In genomic region chr20:51553897-51554504, GRCh38 we compare ENCODE assay signal across 16 cellular contexts. TPM values are rescaled to one million over a fixed set of nuclear protein-coding genes. Genes with fewer than 3 reads are reported as not detected.
DNase-seq lines count a peak whose midpoint lies in the region; ATAC-seq and TF ChIP-seq lines count a peak whose summit lies in the region.
"Had no signal": no experiment of that assay in that cellular context is flagged by ENCODE, and none has a peak within 500 bp of the region (broad histone marks: within the 10 kb centered on the region; RNA-seq: fewer than 3 reads in every experiment).

No MANE protein-coding gene starts in this region.

- in situ Hi-C loops in IMR-90 (cut with MboI; ENCODE audit: low sequenced_read_pairs) = no loop called here

- H3K23ac ChIP-seq in IMR-90 (ENCODE audit: low read depth, low read length) = no peak overlapping the region

- CTCF ChIA-PET in CD8-positive, alpha-beta memory T cell (lab: Charles Lee) = interaction anchor here (0.9 to 1.9 kb wide), 4 partner anchors 11 to 40 kb away, joined by 3 to 10 read pairs (median 3); partner anchors contain the start of gene NFATC2
- CTCF ChIA-PET in IMR-90 (lab: Yijun Ruan, JAX) = interaction anchor here (0.7 kb wide), 1 partner anchor 42 kb away, joined by 3 read pairs; no protein-coding TSS in a partner anchor

- peak overlapping the region; percentile 68 for H3K14ac ChIP-seq in IMR-90 (replicated peaks; ENCODE audit: low read depth, low read length)

- peak overlapping the region in 1 of 2 experiments; percentile 40; a peak in 1 of 4 replicates for H4K8ac ChIP-seq in IMR-90 (ENCODE audit: low read depth in 2 of 2, low read length in 2 of 2)

- H3K9me1 ChIP-seq in IMR-90 (ENCODE audit: insufficient read depth, low read length) = no peaks in the 10 kb centered on the region

- POLR2A ChIA-PET in CD8-positive, alpha-beta memory T cell (lab: Charles Lee) = interaction anchor here (1.3 kb wide), 1 partner anchor 13 kb away, joined by 5 read pairs; no protein-coding TSS in a partner anchor
- POLR2A ChIA-PET in IMR-90 (lab: Charles Lee; ENCODE audit: unreplicated experiment) = no interaction called here

- H3K36me3 Mint-ChIP-seq in CD8-positive, alpha-beta memory T cell = no peaks in the 10 kb centered on the region
- H3K36me3 Mint-ChIP-seq in chondrocyte (ENCODE audit: low read depth) = peaks cover 7% of the 10 kb centered on the region
- no peaks in the 10 kb centered on the region for H3K36me3 Mint-ChIP-seq in natural killer cell treated with Interleukin-12 subunit alpha and Interleukin-12 subunit beta and Interleukin-15 and Interleukin-18, amount 100 ng/mL, for 72 hours

- H3K27ac ChIP-seq in CD8-positive, alpha-beta memory T cell (ENCODE audit: low read depth, low read length) = no peak overlapping the region
- no peak overlapping the region for H3K27ac ChIP-seq in IMR-90 (ENCODE audit: insufficient read depth, low read length)
- no peak overlapping the region for H3K27ac ChIP-seq in stomach
- H3K27ac ChIP-seq: BLaER1 treated with 17β-estradiol and CSF1 and Interleukin-3, amounts not matched to agents 10 nM and 100 nM; prostate gland; thoracic aorta had no signal

- H3K9ac ChIP-seq in IMR-90 (ENCODE audit: low read depth, low read length) = no peak overlapping the region
- H3K9ac ChIP-seq: BLaER1 treated with 17β-estradiol and CSF1 and Interleukin-3, amounts not matched to agents 10 nM and 100 nM had no signal

- H2AFZ ChIP-seq in IMR-90 (replicated peaks; ENCODE audit: low read length, poor library complexity) = peak overlapping the region; percentile 32

- no peaks in the 10 kb centered on the region for H4K20me1 ChIP-seq in IMR-90 (ENCODE audit: insufficient read depth, low read length)
- H4K20me1 ChIP-seq: BLaER1 treated with 17β-estradiol and CSF1 and Interleukin-3, amounts not matched to agents 10 nM and 100 nM had no signal

- H4K5ac ChIP-seq in IMR-90 (ENCODE audit: low read depth, low read length) = no peak overlapping the region

- H3K4me3 Mint-ChIP-seq in CD8-positive, alpha-beta memory T cell = peak overlapping the region in 2 of 7 donors; percentile 41 to 62
- H3K4me3 Mint-ChIP-seq in chondrocyte (ENCODE audit: unreplicated experiment) = no peak overlapping the region
- peak overlapping the region; percentile 6 for H3K4me3 Mint-ChIP-seq in natural killer cell treated with Interleukin-12 subunit alpha and Interleukin-12 subunit beta and Interleukin-15 and Interleukin-18, amount 100 ng/mL, for 72 hours

- no peak for TF ChIP-seq EP300 in stomach (IDR thresholded peaks at IDR 0.05)

- H2BK20ac ChIP-seq in IMR-90 (ENCODE audit: low read depth, low read length) = 0 out of 2 replicates have a peak overlapping the region, but pooled peaks have one; percentile 16

- 64% methylated on average over 4 of the region's 8 CpGs; no CpG with 5 or more reads in 1 of the 2 experiments for WGBS in IMR-90 (ENCODE audit: extremely low coverage in 2 of 2, insufficient read length in 1 of 2), 2 experiments
- WGBS in stomach, 5 donors = 66 to 72% (median 69%) methylated on average over 8 of the region's 8 CpGs

- peaks cover 0 to 2% of the 10 kb centered on the region in 2 experiments; a peak in 1 of 4 replicates for H3K79me1 ChIP-seq in IMR-90 (ENCODE audit: low read depth in 1 of 2, low read length in 2 of 2)

- intact Hi-C loops in IMR-90 (cut with micrococcal nuclease) (no loop called here), stomach (cut with DNase I; ENCODE audit: low total_unique reads) (no loop called here)

- no peak overlapping the region for H3K4ac ChIP-seq in IMR-90 (ENCODE audit: low read depth, low read length)

- no peak for DNase-seq in CD8-positive, alpha-beta memory T cell
- DNase-seq in IMR-90 (peak; percentile 50), chondrocyte (ENCODE audit: low spot score) (no peak), T-helper 9 cell (no peak), HUDEP-2 (lab: John Stamatoyannopoulos, UW; ENCODE audit: unreplicated experiment in 76 of 76) (no peak), NCI-H524 treated with DMSO at 0.1 percent for 48 hours (lab: John Stamatoyannopoulos, UW) (no peak), stomach (no peak)
- no peak for DNase-seq in natural killer cell treated with Interleukin-12 subunit alpha and Interleukin-12 subunit beta and Interleukin-15 and Interleukin-18, amount 100 ng/mL, for 72 hours (ENCODE audit: low spot score)
- DNase-seq: cerebellar nuclear complex; hypothalamus; left colon; NCI-H1092 treated with DMSO at 0.1 percent for 48 hours; NK-92 treated with Interleukin-12 subunit alpha and Interleukin-12 subunit beta, amount 100 ng/mL, for 24 hours had no signal

- H2BK5ac ChIP-seq in IMR-90 (ENCODE audit: low read depth, low read length, poor library complexity, severe bottlenecking) = no peak overlapping the region

- peaks cover 11% of the 10 kb centered on the region for H3K27me3 ChIP-seq in CD8-positive, alpha-beta memory T cell (ENCODE audit: insufficient read depth, low read length, poor library complexity, severe bottlenecking)
- no peaks in the 10 kb centered on the region for H3K27me3 ChIP-seq in IMR-90 (ENCODE audit: control insufficient read depth, insufficient read depth, low read length)
- H3K27me3 ChIP-seq in stomach = peaks cover 0 to 3% (median 0%) of the 10 kb centered on the region in 3 donors

- H2BK15ac ChIP-seq in IMR-90 (ENCODE audit: low read depth, low read length) = no peak overlapping the region

- no peak overlapping the region for H3K4me2 ChIP-seq in IMR-90 (ENCODE audit: low read depth, low read length)
- H3K4me2 ChIP-seq: BLaER1 treated with 17β-estradiol and CSF1 and Interleukin-3, amounts not matched to agents 10 nM and 100 nM had no signal

- peaks cover 5% of the 10 kb centered on the region for H3K4me1 ChIP-seq in CD8-positive, alpha-beta memory T cell (ENCODE audit: insufficient read depth, low read length)
- H3K4me1 ChIP-seq in IMR-90 (ENCODE audit: control insufficient read depth, insufficient read depth, low read length) (no peaks in the 10 kb centered on the region), stomach (no peaks in the 10 kb centered on the region)
- H3K4me1 ChIP-seq: BLaER1 treated with 17β-estradiol and CSF1 and Interleukin-3, amounts not matched to agents 10 nM and 100 nM; prostate gland had no signal

- BruUV-seq in IMR-90 (replicated peaks; lab: Mats Ljungman, UMichigan) = no TSS peak

- dilution Hi-C loops in IMR-90 (cut with HindIII; ENCODE audit: low sequenced_read_pairs, unreplicated experiment) = no loop called here

- peaks cover 16 to 20% (median 17%) of the 10 kb centered on the region in 3 donors for H3K4me1 Mint-ChIP-seq in CD8-positive, alpha-beta memory T cell
- no peaks in the 10 kb centered on the region for H3K4me1 Mint-ChIP-seq in chondrocyte (ENCODE audit: low read depth)
- peaks cover 21 to 23% of the 10 kb centered on the region in 2 donors for H3K4me1 Mint-ChIP-seq in natural killer cell treated with Interleukin-12 subunit alpha and Interleukin-12 subunit beta and Interleukin-15 and Interleukin-18, amount 100 ng/mL, for 72 hours (ENCODE audit: low read depth in 2 of 2)

- TF ChIP-seq POLR2A in IMR-90 (IDR thresholded peaks at IDR 0.05; ENCODE audit: low read depth, low read length) (no peak; the same call in none of the 2 replicates), stomach (IDR thresholded peaks at IDR 0.05) (no peak)

- no peak overlapping the region for H3K18ac ChIP-seq in IMR-90 (ENCODE audit: low read depth, low read length)

- no peak for ATAC-seq in IMR-90 (ENCODE audit: low read depth)
- ATAC-seq in natural killer cell treated with Interleukin-12 subunit alpha and Interleukin-12 subunit beta and Interleukin-15 and Interleukin-18, amount 100 ng/mL, for 72 hours = peak in 1 of 2 donors; percentile 60
- ATAC-seq: left colon had no signal

- H3K9me3 ChIP-seq in CD8-positive, alpha-beta memory T cell (ENCODE audit: low read length) = no peaks in the 10 kb centered on the region
- H3K9me3 ChIP-seq in IMR-90 (ENCODE audit: control insufficient read depth, insufficient read depth, low read length) = no peaks in the 10 kb centered on the region
- H3K9me3 ChIP-seq in stomach = no peaks in the 10 kb centered on the region
- H3K9me3 ChIP-seq: prostate gland, thoracic aorta had no signal

- no peak for TF ChIP-seq RAD21 in IMR-90 (IDR thresholded peaks at IDR 0.05; ENCODE audit: low read length)

- H2AK5ac ChIP-seq in IMR-90 (ENCODE audit: low read depth, low read length) = peak overlapping the region; percentile 28; the same call in 1 of the 2 replicates

- H2AK9ac ChIP-seq in IMR-90 (replicated peaks; ENCODE audit: low read depth, low read length, poor library complexity) = no peak overlapping the region

- peak overlapping the region in 7 of 8 donors; percentile 5 to 87 (median 26) for H3K27ac Mint-ChIP-seq in CD8-positive, alpha-beta memory T cell
- H3K27ac Mint-ChIP-seq in chondrocyte (ENCODE audit: unreplicated experiment) = peak overlapping the region; percentile 0
- peak overlapping the region; percentile 40 to 47 for H3K27ac Mint-ChIP-seq in natural killer cell treated with Interleukin-12 subunit alpha and Interleukin-12 subunit beta and Interleukin-15 and Interleukin-18, amount 100 ng/mL, for 72 hours

- TF ChIP-seq CTCF in IMR-90 (conservative IDR thresholded peaks at IDR 0.05; ENCODE audit: low read depth, low read length) (no peak), chondrocyte (IDR thresholded peaks at IDR 0.05) (no peak), stomach (IDR thresholded peaks at IDR 0.05) (no peak)

- H4K91ac ChIP-seq in IMR-90 (ENCODE audit: insufficient read depth, low read depth, low read length) = no peak overlapping the region

- no peaks in the 10 kb centered on the region for H3K36me3 ChIP-seq in CD8-positive, alpha-beta memory T cell (ENCODE audit: insufficient read depth, low read length)
- H3K36me3 ChIP-seq in IMR-90 (ENCODE audit: control insufficient read depth, insufficient read depth, low read length) (no peaks in the 10 kb centered on the region; the same call in 1 of the 2 replicates), stomach (no peaks in the 10 kb centered on the region)
- H3K36me3 ChIP-seq: BLaER1 treated with 17β-estradiol and CSF1 and Interleukin-3, amounts not matched to agents 10 nM and 100 nM; prostate gland; thoracic aorta had no signal

- H3K27me3 Mint-ChIP-seq in CD8-positive, alpha-beta memory T cell = peaks cover 4 to 17% of the 10 kb centered on the region in 2 donors
- H3K27me3 Mint-ChIP-seq in chondrocyte (ENCODE audit: low read depth) = no peaks in the 10 kb centered on the region
- H3K27me3 Mint-ChIP-seq in natural killer cell treated with Interleukin-12 subunit alpha and Interleukin-12 subunit beta and Interleukin-15 and Interleukin-18, amount 100 ng/mL, for 72 hours = no peaks in the 10 kb centered on the region

- no peak overlapping the region for H2BK120ac ChIP-seq in IMR-90 (ENCODE audit: low read depth, low read length)

- no peak overlapping the region for H3K4me3 ChIP-seq in CD8-positive, alpha-beta memory T cell (ENCODE audit: low read length)
- H3K4me3 ChIP-seq in IMR-90 (ENCODE audit: insufficient read depth, low read depth, low read length) (no peak overlapping the region), stomach (no peak overlapping the region)
- H3K4me3 ChIP-seq: BLaER1 treated with 17β-estradiol and CSF1 and Interleukin-3, amounts not matched to agents 10 nM and 100 nM; prostate gland; thoracic aorta had no signal

- no peaks in the 10 kb centered on the region for H3K9me3 Mint-ChIP-seq in CD8-positive, alpha-beta memory T cell
- no peaks in the 10 kb centered on the region for H3K9me3 Mint-ChIP-seq in chondrocyte (ENCODE audit: low read depth)
- H3K9me3 Mint-ChIP-seq in natural killer cell treated with Interleukin-12 subunit alpha and Interleukin-12 subunit beta and Interleukin-15 and Interleukin-18, amount 100 ng/mL, for 72 hours = no peaks in the 10 kb centered on the region

- H3K56ac ChIP-seq in IMR-90 (ENCODE audit: extremely low read depth, insufficient read depth, low read length) = no peak overlapping the region

RNA-seq across cellular contexts. Expression of gene NFATC2, which starts 11.5 kb away (rescaled TPM):
- total RNA-seq in CD8-positive, alpha-beta memory T cell = 10 to 100 TPM; 63.0 to 64.4 TPM
- polyA plus RNA-seq in CD8-positive, alpha-beta memory T cell = 52.1 TPM
- total RNA-seq in IMR-90 (2012; rRNA removed) (0.18 and 0.28 TPM in 2 replicates), chondrocyte (2.0 to 2.6 TPM (median 2.2 TPM) in 3 replicates), stomach (10 to 100 TPM in 4 of 5 donors, 1 to 10 TPM in 1; 7.0 to 31.9 (median 11.4) TPM)
- polyA plus RNA-seq in IMR-90 (2012; rRNA removed) (0.38 and 0.44 TPM in 2 replicates), stomach (1 to 10 TPM; 1.4 to 6.3 (median 3.2) TPM)
- polyA plus RNA-seq in IMR-90 (2012; cell fraction: cytosol; rRNA removed) = 0.16 and 0.22 TPM in 2 replicates
- 0.70 and 0.74 TPM in 2 replicates for polyA plus RNA-seq in IMR-90 (2012; cell fraction: nucleus; rRNA removed; ENCODE audit: low replicate concordance)
- 10 to 100 TPM; 83.3 to 97.1 TPM for total RNA-seq in natural killer cell treated with Interleukin-12 subunit alpha and Interleukin-12 subunit beta and Interleukin-15 and Interleukin-18, amount 100 ng/mL, for 72 hours
